Comparison of ENCODE assay signal across 6 cellular contexts in genomic region chr15:38726187-38726586, GRCh38.
"Had no signal": no experiment of that assay in that cellular context is flagged by ENCODE, and none has a peak within 500 bp of the region (broad histone marks: within the 10 kb centered on the region; RNA-seq: fewer than 3 reads in every experiment).

No MANE protein-coding gene starts in this region.

- H3K4me3 ChIP-seq: GM23248, HAP-1 had no signal

- H3K9me3 ChIP-seq: HAP-1 had no signal

- H2AFZ ChIP-seq: GM23248 had no signal

- ATAC-seq: HCT116 had no signal

- H3K36me3 ChIP-seq: HAP-1 had no signal

- H3K4me1 ChIP-seq: HAP-1 had no signal

- H3K27ac ChIP-seq: GM23248 had no signal

- H3K9ac ChIP-seq: GM23248 had no signal

- DNase-seq: GM23248, GOT3, H7, HFFc6 had no signal
